ENCODE assay signal across 8 cellular contexts in the genomic region with DNA sequence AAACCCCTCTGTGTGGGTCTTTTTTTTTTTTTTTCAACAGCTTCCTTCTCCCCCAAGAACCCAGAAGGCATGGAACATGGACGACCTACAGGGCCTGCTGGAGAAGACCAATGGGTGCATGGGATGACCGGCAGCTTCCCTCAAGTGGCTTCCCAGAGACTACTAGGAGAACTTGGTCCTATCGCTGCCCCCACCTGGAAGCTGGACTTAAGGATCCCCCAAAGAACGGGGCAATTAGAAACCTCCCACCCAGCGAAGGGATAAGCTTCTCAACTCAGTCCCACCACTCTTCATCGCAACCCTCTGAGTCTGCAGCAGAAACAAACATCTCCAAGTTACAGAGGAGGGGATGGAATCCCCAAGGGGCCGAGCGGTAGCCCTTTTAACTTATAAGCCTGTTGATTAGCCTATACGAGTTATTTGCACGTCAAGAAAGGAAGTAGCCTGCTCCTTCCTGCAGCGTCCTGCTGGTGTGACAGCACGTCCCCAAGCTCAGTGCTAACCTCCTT. TPM values are rescaled to one million over a fixed set of nuclear protein-coding genes. Genes with fewer than 3 reads are reported as not detected.
DNase-seq lines count a peak whose midpoint lies in the region; ATAC-seq and TF ChIP-seq lines count a peak whose summit lies in the region.

No MANE protein-coding gene starts in this region.

- peak overlapping the region; percentile 0 to 78; a peak in 2 of 4 replicates for H4K8ac ChIP-seq in IMR-90 (ENCODE audit: low read depth in 2 of 2, low read length in 2 of 2)

- CTCF ChIA-PET in IMR-90 (lab: Yijun Ruan, JAX) = interaction anchor here (0.6 to 1.5 kb wide), 5 partner anchors 11 to 740 kb away, joined by 3 to 4 read pairs (median 3); a partner anchor contains a TSS
- CTCF ChIA-PET in naive thymus-derived CD4-positive, alpha-beta T cell (lab: Charles Lee) = interaction anchor here (0.6 to 1.6 kb wide), 6 partner anchors 9 to 72 kb away, joined by 3 to 10 read pairs (median 4); a partner anchor contains a TSS

- H3K27ac ChIP-seq in BLaER1 (peak overlapping the region; percentile 93), IMR-90 (ENCODE audit: insufficient read depth, low read length) (peak overlapping the region; percentile 95)
- H3K27ac ChIP-seq in naive thymus-derived CD4-positive, alpha-beta T cell (ENCODE audit: low read depth, low read length) = peak overlapping the region; percentile 98

- H2AK5ac ChIP-seq in IMR-90 (ENCODE audit: low read depth, low read length) = peak overlapping the region; percentile 63; the same call in 1 of the 2 replicates

- H2AK9ac ChIP-seq in IMR-90 (replicated peaks; ENCODE audit: low read depth, low read length, poor library complexity) = peak overlapping the region; percentile 97

- no TSS peak for BruUV-seq in IMR-90 (replicated peaks; lab: Mats Ljungman, UMichigan)

- H3K36me3 ChIP-seq in BLaER1 (peaks cover 40% of the 10 kb centered on the region), IMR-90 (ENCODE audit: control insufficient read depth, insufficient read depth, low read length) (peaks cover 18% of the 10 kb centered on the region; the same call in 1 of the 2 replicates)
- H3K36me3 ChIP-seq in naive thymus-derived CD4-positive, alpha-beta T cell (ENCODE audit: control insufficient read depth in 2 of 3, insufficient read depth in 3 of 3, low read length in 3 of 3) = peaks cover 0 to 34% (median 6%) of the 10 kb centered on the region in 3 experiments

- ATAC-seq in IMR-90 (ENCODE audit: low read depth) = no peak
- no peak for ATAC-seq in naive thymus-derived CD4-positive, alpha-beta T cell

- H3K4me2 ChIP-seq in BLaER1 (peak overlapping the region; percentile 97), IMR-90 (ENCODE audit: low read depth, low read length) (peak overlapping the region; percentile 96)

- 60% methylated on average over 1 of the region's 12 CpGs; no CpG with 5 or more reads in 1 of the 2 experiments for WGBS in IMR-90 (ENCODE audit: extremely low coverage in 2 of 2, insufficient read length in 1 of 2), 2 experiments

- H2BK15ac ChIP-seq in IMR-90 (ENCODE audit: low read depth, low read length) = no peak overlapping the region

- peak overlapping the region; percentile 91 for H2BK5ac ChIP-seq in IMR-90 (ENCODE audit: low read depth, low read length, poor library complexity, severe bottlenecking)

- no peak for DNase-seq in IMR-90
- no peak for DNase-seq in chondrocyte (ENCODE audit: low spot score)
- no peak for DNase-seq in naive thymus-derived CD4-positive, alpha-beta T cell
- no peak for DNase-seq in midbrain (lab: John Stamatoyannopoulos, UW)
- no peak for DNase-seq in amniotic stem cell (lab: John Stamatoyannopoulos, UW)
- DNase-seq in NCI-H526 treated with DMSO at 0.1 percent for 48 hours (lab: John Stamatoyannopoulos, UW) = no peak
- no peak for DNase-seq in NCI-H2029 (lab: John Stamatoyannopoulos, UW)

- TF ChIP-seq CTCF in IMR-90 (conservative IDR thresholded peaks at IDR 0.05; ENCODE audit: low read depth, low read length) (no peak), chondrocyte (IDR thresholded peaks at IDR 0.05) (no peak)

- intact Hi-C loops in IMR-90 (cut with micrococcal nuclease) = no loop called here
- intact Hi-C loops in naive thymus-derived CD4-positive, alpha-beta T cell (cut with micrococcal nuclease) = loop anchor here (5.0 to 10.0 kb wide), 6 partner anchors 335 to 1675 kb away; a partner anchor contains a TSS

- H3K4me3 ChIP-seq in BLaER1 = peak overlapping the region; percentile 96
- peak overlapping the region; percentile 57 for H3K4me3 ChIP-seq in IMR-90 (ENCODE audit: insufficient read depth, low read depth, low read length)
- peak overlapping the region; percentile 89 for H3K4me3 ChIP-seq in naive thymus-derived CD4-positive, alpha-beta T cell (ENCODE audit: low read length)

- H3K27ac Mint-ChIP-seq in chondrocyte (ENCODE audit: unreplicated experiment) = peak overlapping the region; percentile 96
- H3K27ac Mint-ChIP-seq in naive thymus-derived CD4-positive, alpha-beta T cell = peak overlapping the region; percentile 84 to 98 (median 96)

- H2AFZ ChIP-seq in IMR-90 (replicated peaks; ENCODE audit: low read length, poor library complexity) = peak overlapping the region; percentile 89

- peak overlapping the region; percentile 1 for H4K91ac ChIP-seq in IMR-90 (ENCODE audit: insufficient read depth, low read depth, low read length)

- TF ChIP-seq POLR2A in IMR-90 (IDR thresholded peaks at IDR 0.05; ENCODE audit: low read depth, low read length) = no peak

- dilution Hi-C loops in IMR-90 (cut with HindIII; ENCODE audit: low sequenced_read_pairs, unreplicated experiment) = no loop called here

- POLR2A ChIA-PET in IMR-90 (lab: Charles Lee; ENCODE audit: unreplicated experiment) = interaction anchor here (2.8 kb wide), 1 partner anchor 16 kb away, joined by 15 read pairs; a partner anchor contains a TSS
- POLR2A ChIA-PET in naive thymus-derived CD4-positive, alpha-beta T cell (lab: Charles Lee) = interaction anchor here (0.7 to 8.2 kb wide), 5 partner anchors 12 to 1037 kb away, joined by 3 to 162 read pairs (median 24); a partner anchor contains a TSS

- no peaks in the 10 kb centered on the region for H3K9me3 Mint-ChIP-seq in chondrocyte (ENCODE audit: low read depth)
- H3K9me3 Mint-ChIP-seq in naive thymus-derived CD4-positive, alpha-beta T cell = no peaks in the 10 kb centered on the region

- no peaks in the 10 kb centered on the region for H3K27me3 Mint-ChIP-seq in chondrocyte (ENCODE audit: low read depth)
- no peaks in the 10 kb centered on the region for H3K27me3 Mint-ChIP-seq in naive thymus-derived CD4-positive, alpha-beta T cell

- peak overlapping the region; percentile 89 for H3K4me3 Mint-ChIP-seq in chondrocyte (ENCODE audit: unreplicated experiment)
- H3K4me3 Mint-ChIP-seq in naive thymus-derived CD4-positive, alpha-beta T cell = peak overlapping the region; percentile 92 to 99 (median 96)

- H3K4me1 Mint-ChIP-seq in chondrocyte (ENCODE audit: low read depth) = peaks cover 30% of the 10 kb centered on the region
- peaks cover 18 to 48% (median 36%) of the 10 kb centered on the region in 7 donors for H3K4me1 Mint-ChIP-seq in naive thymus-derived CD4-positive, alpha-beta T cell

- H3K9ac ChIP-seq in BLaER1 = peak overlapping the region; percentile 93
- peak overlapping the region; percentile 77 for H3K9ac ChIP-seq in IMR-90 (ENCODE audit: low read depth, low read length)

- peak overlapping the region; percentile 6; the same call in 1 of the 2 replicates for H4K5ac ChIP-seq in IMR-90 (ENCODE audit: low read depth, low read length)

- peak overlapping the region; percentile 7; the same call in 1 of the 2 replicates for H2BK120ac ChIP-seq in IMR-90 (ENCODE audit: low read depth, low read length)

- H3K4me1 ChIP-seq in BLaER1 = peaks cover 29% of the 10 kb centered on the region
- H3K4me1 ChIP-seq in IMR-90 (ENCODE audit: control insufficient read depth, insufficient read depth, low read length) = peaks cover 9% of the 10 kb centered on the region
- H3K4me1 ChIP-seq in naive thymus-derived CD4-positive, alpha-beta T cell (ENCODE audit: control insufficient read depth in 2 of 2, insufficient read depth in 2 of 2, low read length in 2 of 2) = peaks cover 16 to 25% of the 10 kb centered on the region in 2 donors

- H3K27me3 ChIP-seq in BLaER1 (no peaks in the 10 kb centered on the region), IMR-90 (ENCODE audit: control insufficient read depth, insufficient read depth, low read length) (no peaks in the 10 kb centered on the region)
- no peaks in the 10 kb centered on the region for H3K27me3 ChIP-seq in naive thymus-derived CD4-positive, alpha-beta T cell (ENCODE audit: control insufficient read depth in 2 of 2, insufficient read depth in 2 of 2, low read length in 2 of 2)

- H2BK20ac ChIP-seq in IMR-90 (ENCODE audit: low read depth, low read length) = no peak overlapping the region

- peak overlapping the region; percentile 46 for H3K14ac ChIP-seq in IMR-90 (replicated peaks; ENCODE audit: low read depth, low read length)

- peaks cover 11% of the 10 kb centered on the region for H3K36me3 Mint-ChIP-seq in chondrocyte (ENCODE audit: low read depth)
- peaks cover 0 to 8% (median 4%) of the 10 kb centered on the region in 5 donors for H3K36me3 Mint-ChIP-seq in naive thymus-derived CD4-positive, alpha-beta T cell

- no peak for TF ChIP-seq RAD21 in IMR-90 (IDR thresholded peaks at IDR 0.05; ENCODE audit: low read length)

- H3K79me1 ChIP-seq in IMR-90 (ENCODE audit: low read depth in 1 of 2, low read length in 2 of 2) = peaks cover 12 to 49% of the 10 kb centered on the region in 2 experiments; a peak in 3 of 4 replicates

- in situ Hi-C loops in IMR-90 (cut with MboI; ENCODE audit: low sequenced_read_pairs) = loop anchor here (25.0 kb wide), 1 partner anchor 1600 kb away; no protein-coding TSS in a partner anchor

- H4K20me1 ChIP-seq in BLaER1 (peaks cover 54% of the 10 kb centered on the region), IMR-90 (ENCODE audit: insufficient read depth, low read length) (0 out of 2 replicates have a peak, but pooled peaks cover 8% of the 10 kb centered on the region)

- H3K9me3 ChIP-seq in BLaER1 (no peaks in the 10 kb centered on the region), IMR-90 (ENCODE audit: control insufficient read depth, insufficient read depth, low read length) (no peaks in the 10 kb centered on the region)
- no peaks in the 10 kb centered on the region for H3K9me3 ChIP-seq in naive thymus-derived CD4-positive, alpha-beta T cell (ENCODE audit: control insufficient read depth in 2 of 3, low read length in 3 of 3)

- peak overlapping the region; percentile 79; the same call in 1 of the 2 replicates for H3K56ac ChIP-seq in IMR-90 (ENCODE audit: extremely low read depth, insufficient read depth, low read length)

- H3K4ac ChIP-seq in IMR-90 (ENCODE audit: low read depth, low read length) = peak overlapping the region; percentile 90

- H3K9me1 ChIP-seq in IMR-90 (ENCODE audit: insufficient read depth, low read length) = peaks cover 9% of the 10 kb centered on the region

- peak overlapping the region; percentile 96 for H3K23ac ChIP-seq in IMR-90 (ENCODE audit: low read depth, low read length)

- peak overlapping the region; percentile 19; the same call in 1 of the 2 replicates for H3K18ac ChIP-seq in IMR-90 (ENCODE audit: low read depth, low read length)

RNA-seq across cellular contexts. Expression of a gene that starts 1.4 kb away (rescaled TPM):
- total RNA-seq in IMR-90 (2012; rRNA removed) = 34.2 and 40.5 TPM in 2 replicates
- 62.4 and 68.8 TPM in 2 replicates for polyA plus RNA-seq in IMR-90 (2012; rRNA removed)
- 32.4 and 65.5 TPM in 2 replicates for polyA plus RNA-seq in IMR-90 (2012; cell fraction: cytosol; rRNA removed)
- polyA plus RNA-seq in IMR-90 (2012; cell fraction: nucleus; rRNA removed; ENCODE audit: low replicate concordance) = 129 and 234 TPM in 2 replicates
- total RNA-seq in chondrocyte = 51.0 to 66.0 TPM (median 51.8 TPM) in 3 replicates
- 10 to 100 TPM; 75.9 to 95.5 (median 89.5) TPM for total RNA-seq in naive thymus-derived CD4-positive, alpha-beta T cell
- polyA plus RNA-seq in naive thymus-derived CD4-positive, alpha-beta T cell = 10 to 100 TPM; 13.2 to 14.7 TPM

RNA-seq across cellular contexts. Expression of a gene that starts 7.1 kb away (rescaled TPM):
- total RNA-seq in IMR-90 (2012; rRNA removed) (0.90 and 2.2 TPM in 2 replicates), chondrocyte (8.8 to 11.6 TPM (median 10.0 TPM) in 3 replicates)
- 2.0 and 2.5 TPM in 2 replicates for polyA plus RNA-seq in IMR-90 (2012; rRNA removed)
- 0.11 TPM in 1 of 2 replicates, not detected in the other for polyA plus RNA-seq in IMR-90 (2012; cell fraction: cytosol; rRNA removed)
- polyA plus RNA-seq in IMR-90 (2012; cell fraction: nucleus; rRNA removed; ENCODE audit: low replicate concordance) = 7.3 and 40.0 TPM in 2 replicates
- 10 to 100 TPM; 10.7 to 23.4 (median 21.0) TPM for total RNA-seq in naive thymus-derived CD4-positive, alpha-beta T cell
- 1 to 10 TPM in 1 of 2 donors, under 1 TPM in 1; 0.66 to 1.1 TPM for polyA plus RNA-seq in naive thymus-derived CD4-positive, alpha-beta T cell

RNA-seq across cellular contexts. Expression of a gene that starts 16.6 kb away (rescaled TPM):
- total RNA-seq in IMR-90 (2012; rRNA removed) = 140 and 148 TPM in 2 replicates
- polyA plus RNA-seq in IMR-90 (2012; rRNA removed) = 272 and 341 TPM in 2 replicates
- 446 and 518 TPM in 2 replicates for polyA plus RNA-seq in IMR-90 (2012; cell fraction: cytosol; rRNA removed)
- polyA plus RNA-seq in IMR-90 (2012; cell fraction: nucleus; rRNA removed; ENCODE audit: low replicate concordance) = 106 and 110 TPM in 2 replicates
- total RNA-seq in chondrocyte = 147 to 170 TPM (median 150 TPM) in 3 replicates
- 100 to 1,000 TPM; 111 to 213 (median 122) TPM for total RNA-seq in naive thymus-derived CD4-positive, alpha-beta T cell
- 100 to 1,000 TPM; 225 to 385 TPM for polyA plus RNA-seq in naive thymus-derived CD4-positive, alpha-beta T cell

RNA-seq across cellular contexts. Expression of a gene that starts 50.9 kb away (rescaled TPM):
- under 0.01 TPM in 1 of 2 replicates, not detected in the other for total RNA-seq in IMR-90 (2012; rRNA removed)
- 0.09 TPM in 2 replicates for polyA plus RNA-seq in IMR-90 (2012; rRNA removed)
- 0.05 TPM in 1 of 2 replicates, not detected in the other for polyA plus RNA-seq in IMR-90 (2012; cell fraction: cytosol; rRNA removed)
- 0.76 and 1.7 TPM in 2 replicates for polyA plus RNA-seq in IMR-90 (2012; cell fraction: nucleus; rRNA removed; ENCODE audit: low replicate concordance)
- total RNA-seq in chondrocyte = 0.37 to 0.41 TPM in 2 of 3 replicates, not detected in the other
- total RNA-seq in naive thymus-derived CD4-positive, alpha-beta T cell = 100 to 1,000 TPM; 354 to 432 (median 382) TPM
- 100 to 1,000 TPM; 105 to 166 TPM for polyA plus RNA-seq in naive thymus-derived CD4-positive, alpha-beta T cell
